In genomic region chr12:7843149-7843548, GRCh38 we compare ENCODE assay signal across 12 cellular contexts. TPM values are rescaled to one million over a fixed set of nuclear protein-coding genes. Genes with fewer than 3 reads are reported as not detected.
DNase-seq lines count a peak whose midpoint lies in the region; ATAC-seq and TF ChIP-seq lines count a peak whose summit lies in the region.
"Not testable (repeated sequence)": the region's sequence is repeated elsewhere in the genome, so short reads cannot be mapped to it uniquely, and the experiment has no call there.
"Had no signal": no experiment of that assay in that cellular context is flagged by ENCODE, and none has a peak within 500 bp of the region (broad histone marks: within the 10 kb centered on the region; RNA-seq: fewer than 3 reads in every experiment).

No MANE protein-coding gene starts in this region.

- POLR2A ChIA-PET in CD8-positive, alpha-beta T cell (lab: Charles Lee); activated CD8-positive, alpha-beta T cell treated with anti-CD3 and anti-CD28 coated beads for 36 hours (lab: Charles Lee): not testable (repeated sequence)

- not testable (repeated sequence) for H3K4me3 ChIP-seq in CD8-positive, alpha-beta T cell (ENCODE audit: low read depth, low read length); SU-DHL-6 (ENCODE audit: insufficient read depth, low read length, poor library complexity, severe bottlenecking); right lobe of liver; aorta (ENCODE audit: low read length in 2 of 2)
- peak overlapping the region; percentile 38 to 44 for H3K4me3 ChIP-seq in neutrophil (ENCODE audit: low read depth in 1 of 2, low read length in 1 of 2)

- H3K27ac Mint-ChIP-seq in CD8-positive, alpha-beta T cell = peak overlapping the region; percentile 57
- H3K27ac Mint-ChIP-seq in activated CD8-positive, alpha-beta T cell treated with anti-CD3 and anti-CD28 coated beads for 36 hours = peak overlapping the region; percentile 72
- H3K27ac Mint-ChIP-seq in activated naive CD8-positive, alpha-beta T cell treated with anti-CD3 and anti-CD28 coated beads for 36 hours = peak overlapping the region; percentile 67
- H3K27ac Mint-ChIP-seq in effector memory CD8-positive, alpha-beta T cell = not testable (repeated sequence)

- not testable (repeated sequence) for H3F3A ChIP-seq in SU-DHL-6 (ENCODE audit: insufficient read depth)

- TF ChIP-seq POLR2A in right lobe of liver (IDR thresholded peaks at IDR 0.05) = not testable (repeated sequence)

- H3K27me3 Mint-ChIP-seq in CD8-positive, alpha-beta T cell (ENCODE audit: low read depth); activated CD8-positive, alpha-beta T cell treated with anti-CD3 and anti-CD28 coated beads for 36 hours: not testable (repeated sequence)
- peaks cover 14% of the 10 kb centered on the region for H3K27me3 Mint-ChIP-seq in activated naive CD8-positive, alpha-beta T cell treated with anti-CD3 and anti-CD28 coated beads for 36 hours
- peaks cover 27 to 37% of the 10 kb centered on the region in 2 donors for H3K27me3 Mint-ChIP-seq in effector memory CD8-positive, alpha-beta T cell

- not testable (repeated sequence) for H3K9ac ChIP-seq in SU-DHL-6 (ENCODE audit: low read length)

- H3K4me2 ChIP-seq in SU-DHL-6 (ENCODE audit: low read depth, low read length, poor library complexity, severe bottlenecking) = peak overlapping the region; percentile 36

- WGBS in right lobe of liver (ENCODE audit: insufficient coverage, low coverage, low lambda C conversion rate, missing lambda C conversion rate) = 40% methylated on average over 5 of the region's 8 CpGs
- WGBS in aorta, 2 donors = 2 to 5% methylated on average over 5 of the region's 8 CpGs

- not testable (repeated sequence) for H2AFZ ChIP-seq in SU-DHL-6 (ENCODE audit: low read depth, low read length, severe bottlenecking)

- H3K4me1 Mint-ChIP-seq in CD8-positive, alpha-beta T cell (ENCODE audit: low read depth); activated CD8-positive, alpha-beta T cell treated with anti-CD3 and anti-CD28 coated beads for 36 hours (ENCODE audit: low read depth); activated naive CD8-positive, alpha-beta T cell treated with anti-CD3 and anti-CD28 coated beads for 36 hours; effector memory CD8-positive, alpha-beta T cell (ENCODE audit: low read depth in 2 of 2): not testable (repeated sequence)

- peak; percentile 51 for ATAC-seq in CD8-positive, alpha-beta T cell
- ATAC-seq in activated CD8-positive, alpha-beta T cell treated with anti-CD3 and anti-CD28 coated beads for 36 hours = peak; percentile 37
- peak; percentile 19 for ATAC-seq in effector memory CD8-positive, alpha-beta T cell (replicated peaks)
- ATAC-seq in right lobe of liver (peak in 3 of 4 donors; percentile 34 to 71 (median 48)), aorta (ENCODE audit: low FRiP score) (peak; percentile 69)

- not testable (repeated sequence) for H3K9me3 Mint-ChIP-seq in CD8-positive, alpha-beta T cell; activated CD8-positive, alpha-beta T cell treated with anti-CD3 and anti-CD28 coated beads for 36 hours; activated naive CD8-positive, alpha-beta T cell treated with anti-CD3 and anti-CD28 coated beads for 36 hours; effector memory CD8-positive, alpha-beta T cell

- not testable (repeated sequence) for H3K9me3 ChIP-seq in CD8-positive, alpha-beta T cell (ENCODE audit: low read length); SU-DHL-6 (ENCODE audit: insufficient read depth, low read length); right lobe of liver; neutrophil; aorta (ENCODE audit: control insufficient read depth, low read length)

- intact Hi-C loops in CD8-positive, alpha-beta T cell (cut with DNase I, micrococcal nuclease); activated CD8-positive, alpha-beta T cell treated with anti-CD3 and anti-CD28 coated beads for 36 hours (cut with micrococcal nuclease); right lobe of liver (cut with DNase I); aorta (cut with DNase I): not testable (repeated sequence)

- peak overlapping the region; percentile 47 for H3K27ac ChIP-seq in CD8-positive, alpha-beta T cell (ENCODE audit: low read depth, low read length)
- not testable (repeated sequence) for H3K27ac ChIP-seq in SU-DHL-6 (ENCODE audit: low read depth, low read length); right lobe of liver; aorta (ENCODE audit: low read depth in 1 of 2, low read length in 2 of 2)
- peak overlapping the region; percentile 93 for H3K27ac ChIP-seq in neutrophil

- H3K79me2 ChIP-seq in SU-DHL-6 (ENCODE audit: insufficient read depth, low read length) = not testable (repeated sequence)

- H3K36me3 Mint-ChIP-seq in CD8-positive, alpha-beta T cell; activated CD8-positive, alpha-beta T cell treated with anti-CD3 and anti-CD28 coated beads for 36 hours (ENCODE audit: low read depth); activated naive CD8-positive, alpha-beta T cell treated with anti-CD3 and anti-CD28 coated beads for 36 hours; effector memory CD8-positive, alpha-beta T cell (ENCODE audit: insufficient read depth): not testable (repeated sequence)

- H3K27me3 ChIP-seq in CD8-positive, alpha-beta T cell (ENCODE audit: insufficient read depth, low read length); SU-DHL-6 (ENCODE audit: low read length); right lobe of liver; neutrophil; aorta (ENCODE audit: control insufficient read depth in 1 of 2, insufficient read depth in 2 of 2, low read length in 1 of 2): not testable (repeated sequence)

- not testable (repeated sequence) for TF ChIP-seq CTCF in CD8-positive, alpha-beta T cell (IDR thresholded peaks at IDR 0.05); SU-DHL-6 (IDR thresholded peaks at IDR 0.05; ENCODE audit: insufficient read depth, low read length, poor library complexity, severe bottlenecking); activated CD8-positive, alpha-beta T cell treated with anti-CD3 and anti-CD28 coated beads for 36 hours (IDR thresholded peaks at IDR 0.05); right lobe of liver (IDR thresholded peaks at IDR 0.05); neutrophil (IDR thresholded peaks at IDR 0.05)

- H3K9me2 ChIP-seq in SU-DHL-6 (replicated peaks; ENCODE audit: insufficient read depth, low read length) = not testable (repeated sequence)

- H3K4me1 ChIP-seq in CD8-positive, alpha-beta T cell (ENCODE audit: insufficient read depth, low read length); right lobe of liver; aorta (ENCODE audit: control insufficient read depth in 1 of 2, insufficient read depth in 2 of 2, low read length in 2 of 2): not testable (repeated sequence)
- peaks cover 83 to 85% of the 10 kb centered on the region in 2 experiments for H3K4me1 ChIP-seq in neutrophil (ENCODE audit: control insufficient read depth in 1 of 2, insufficient read depth in 1 of 2, low read depth in 1 of 2, low read length in 1 of 2)

- CTCF ChIA-PET in CD8-positive, alpha-beta T cell (lab: Charles Lee); activated CD8-positive, alpha-beta T cell treated with anti-CD3 and anti-CD28 coated beads for 36 hours (lab: Charles Lee): not testable (repeated sequence)

- H3K4me3 Mint-ChIP-seq in CD8-positive, alpha-beta T cell = peak overlapping the region; percentile 29
- peak overlapping the region; percentile 45 for H3K4me3 Mint-ChIP-seq in activated CD8-positive, alpha-beta T cell treated with anti-CD3 and anti-CD28 coated beads for 36 hours
- peak overlapping the region; percentile 59 for H3K4me3 Mint-ChIP-seq in activated naive CD8-positive, alpha-beta T cell treated with anti-CD3 and anti-CD28 coated beads for 36 hours
- H3K4me3 Mint-ChIP-seq in effector memory CD8-positive, alpha-beta T cell = peak overlapping the region in 1 of 2 donors; percentile 31

- H4K20me1 ChIP-seq in SU-DHL-6 (ENCODE audit: low read depth, low read length) = not testable (repeated sequence)

- DNase-seq in CD8-positive, alpha-beta T cell; activated CD8-positive, alpha-beta T cell treated with anti-CD3 and anti-CD28 coated beads for 36 hours; activated naive CD8-positive, alpha-beta T cell treated with anti-CD3 and anti-CD28 coated beads for 36 hours; effector memory CD8-positive, alpha-beta T cell; right lobe of liver; aorta: not testable (repeated sequence)

- H3K36me3 ChIP-seq in CD8-positive, alpha-beta T cell (ENCODE audit: insufficient read depth, low read length); SU-DHL-6 (ENCODE audit: low read length); right lobe of liver; neutrophil; aorta (ENCODE audit: control insufficient read depth in 1 of 2, insufficient read depth in 2 of 2, low read length in 1 of 2): not testable (repeated sequence)

RNA-seq across cellular contexts. Expression of gene SLC2A14, which starts 29.6 kb away (rescaled TPM):
- total RNA-seq in CD8-positive, alpha-beta T cell = under 1 TPM; 0.62 to 0.89 TPM
- total RNA-seq in activated CD8-positive, alpha-beta T cell treated with anti-CD3 and anti-CD28 coated beads for 36 hours = under 1 TPM; 0.22 to 0.29 TPM
- total RNA-seq in activated naive CD8-positive, alpha-beta T cell treated with anti-CD3 and anti-CD28 coated beads for 36 hours = under 1 TPM in 1 of 2 experiments, not detected in 1; 0.08 TPM
- total RNA-seq in right lobe of liver (100 to 1,000 TPM in 1 of 6 experiments, 1 to 10 TPM in 2, under 1 TPM in 3; 0.18 to 110 (median 0.95) TPM), aorta (1 to 10 TPM; 3.1 to 3.6 TPM)
- not detected for polyA plus RNA-seq in aorta
- total RNA-seq: MCF 10A had no signal
- polyA plus RNA-seq: CD8-positive, alpha-beta memory T cell had no signal

RNA-seq across cellular contexts. Expression of gene NANOG, which starts 53.9 kb away (rescaled TPM):
- total RNA-seq in CD8-positive, alpha-beta T cell = not detected
- not detected for total RNA-seq in activated CD8-positive, alpha-beta T cell treated with anti-CD3 and anti-CD28 coated beads for 36 hours
- not detected for total RNA-seq in activated naive CD8-positive, alpha-beta T cell treated with anti-CD3 and anti-CD28 coated beads for 36 hours
- total RNA-seq in right lobe of liver = under 1 TPM in 3 of 6 experiments, not detected in 3; 0.06 to 0.46 (median 0.28) TPM
- total RNA-seq in aorta = under 1 TPM; 0.32 to 0.57 TPM
- not detected for polyA plus RNA-seq in aorta
- total RNA-seq: CD8-positive, alpha-beta memory T cell; MCF 10A; RPMI7951 had no signal
- polyA plus RNA-seq: CD8-positive, alpha-beta memory T cell; GM12878 had no signal

Comparison
In these comparisons a context has a peak if more than half of its experiments do, and no peak if none do; other contexts are left out.
1. ATAC-seq: peak in every context shown above with its lines; median percentile 69 in aorta; 51 in CD8-positive, alpha-beta T cell; 48 in right lobe of liver; 37 in activated CD8-positive, alpha-beta T cell treated with anti-CD3 and anti-CD28 coated beads for 36 hours; 19 in effector memory CD8-positive, alpha-beta T cell.